ENCODE assay signal across 2 cellular contexts in genomic region chr17:79529661-79530081, GRCh38.
TF ChIP-seq lines count a peak whose summit lies in the region.

No MANE protein-coding gene starts in this region.

TF ChIP-seq in H1, 55 proteins besides CTCF, POLR2A, EP300 and RAD21 (continued from another document):
- no peak for TF ChIP-seq RNF2 (IDR thresholded peaks at IDR 0.05; ENCODE audit: borderline replicate concordance, low read depth, low read length, missing control alignments, poor library complexity, severe bottlenecking)
- TF ChIP-seq, protein P1, sequence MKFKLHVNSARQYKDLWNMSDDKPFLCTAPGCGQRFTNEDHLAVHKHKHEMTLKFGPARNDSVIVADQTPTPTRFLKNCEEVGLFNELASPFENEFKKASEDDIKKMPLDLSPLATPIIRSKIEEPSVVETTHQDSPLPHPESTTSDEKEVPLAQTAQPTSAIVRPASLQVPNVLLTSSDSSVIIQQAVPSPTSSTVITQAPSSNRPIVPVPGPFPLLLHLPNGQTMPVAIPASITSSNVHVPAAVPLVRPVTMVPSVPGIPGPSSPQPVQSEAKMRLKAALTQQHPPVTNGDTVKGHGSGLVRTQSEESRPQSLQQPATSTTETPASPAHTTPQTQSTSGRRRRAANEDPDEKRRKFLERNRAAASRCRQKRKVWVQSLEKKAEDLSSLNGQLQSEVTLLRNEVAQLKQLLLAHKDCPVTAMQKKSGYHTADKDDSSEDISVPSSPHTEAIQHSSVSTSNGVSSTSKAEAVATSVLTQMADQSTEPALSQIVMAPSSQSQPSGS (IDR thresholded peaks at IDR 0.05; ENCODE audit: low read length), result no peak
- TF ChIP-seq EGR1 (IDR thresholded peaks at IDR 0.05; ENCODE audit: borderline replicate concordance, low read depth, low read length), result no peak
- no peak for TF ChIP-seq GTF2F1 (IDR thresholded peaks at IDR 0.05; ENCODE audit: borderline replicate concordance, low read depth, low read length)

TF ChIP-seq in GM23338, 12 proteins besides CTCF, POLR2A, EP300 and RAD21 (continued from another document):
- TF ChIP-seq, protein P2, sequence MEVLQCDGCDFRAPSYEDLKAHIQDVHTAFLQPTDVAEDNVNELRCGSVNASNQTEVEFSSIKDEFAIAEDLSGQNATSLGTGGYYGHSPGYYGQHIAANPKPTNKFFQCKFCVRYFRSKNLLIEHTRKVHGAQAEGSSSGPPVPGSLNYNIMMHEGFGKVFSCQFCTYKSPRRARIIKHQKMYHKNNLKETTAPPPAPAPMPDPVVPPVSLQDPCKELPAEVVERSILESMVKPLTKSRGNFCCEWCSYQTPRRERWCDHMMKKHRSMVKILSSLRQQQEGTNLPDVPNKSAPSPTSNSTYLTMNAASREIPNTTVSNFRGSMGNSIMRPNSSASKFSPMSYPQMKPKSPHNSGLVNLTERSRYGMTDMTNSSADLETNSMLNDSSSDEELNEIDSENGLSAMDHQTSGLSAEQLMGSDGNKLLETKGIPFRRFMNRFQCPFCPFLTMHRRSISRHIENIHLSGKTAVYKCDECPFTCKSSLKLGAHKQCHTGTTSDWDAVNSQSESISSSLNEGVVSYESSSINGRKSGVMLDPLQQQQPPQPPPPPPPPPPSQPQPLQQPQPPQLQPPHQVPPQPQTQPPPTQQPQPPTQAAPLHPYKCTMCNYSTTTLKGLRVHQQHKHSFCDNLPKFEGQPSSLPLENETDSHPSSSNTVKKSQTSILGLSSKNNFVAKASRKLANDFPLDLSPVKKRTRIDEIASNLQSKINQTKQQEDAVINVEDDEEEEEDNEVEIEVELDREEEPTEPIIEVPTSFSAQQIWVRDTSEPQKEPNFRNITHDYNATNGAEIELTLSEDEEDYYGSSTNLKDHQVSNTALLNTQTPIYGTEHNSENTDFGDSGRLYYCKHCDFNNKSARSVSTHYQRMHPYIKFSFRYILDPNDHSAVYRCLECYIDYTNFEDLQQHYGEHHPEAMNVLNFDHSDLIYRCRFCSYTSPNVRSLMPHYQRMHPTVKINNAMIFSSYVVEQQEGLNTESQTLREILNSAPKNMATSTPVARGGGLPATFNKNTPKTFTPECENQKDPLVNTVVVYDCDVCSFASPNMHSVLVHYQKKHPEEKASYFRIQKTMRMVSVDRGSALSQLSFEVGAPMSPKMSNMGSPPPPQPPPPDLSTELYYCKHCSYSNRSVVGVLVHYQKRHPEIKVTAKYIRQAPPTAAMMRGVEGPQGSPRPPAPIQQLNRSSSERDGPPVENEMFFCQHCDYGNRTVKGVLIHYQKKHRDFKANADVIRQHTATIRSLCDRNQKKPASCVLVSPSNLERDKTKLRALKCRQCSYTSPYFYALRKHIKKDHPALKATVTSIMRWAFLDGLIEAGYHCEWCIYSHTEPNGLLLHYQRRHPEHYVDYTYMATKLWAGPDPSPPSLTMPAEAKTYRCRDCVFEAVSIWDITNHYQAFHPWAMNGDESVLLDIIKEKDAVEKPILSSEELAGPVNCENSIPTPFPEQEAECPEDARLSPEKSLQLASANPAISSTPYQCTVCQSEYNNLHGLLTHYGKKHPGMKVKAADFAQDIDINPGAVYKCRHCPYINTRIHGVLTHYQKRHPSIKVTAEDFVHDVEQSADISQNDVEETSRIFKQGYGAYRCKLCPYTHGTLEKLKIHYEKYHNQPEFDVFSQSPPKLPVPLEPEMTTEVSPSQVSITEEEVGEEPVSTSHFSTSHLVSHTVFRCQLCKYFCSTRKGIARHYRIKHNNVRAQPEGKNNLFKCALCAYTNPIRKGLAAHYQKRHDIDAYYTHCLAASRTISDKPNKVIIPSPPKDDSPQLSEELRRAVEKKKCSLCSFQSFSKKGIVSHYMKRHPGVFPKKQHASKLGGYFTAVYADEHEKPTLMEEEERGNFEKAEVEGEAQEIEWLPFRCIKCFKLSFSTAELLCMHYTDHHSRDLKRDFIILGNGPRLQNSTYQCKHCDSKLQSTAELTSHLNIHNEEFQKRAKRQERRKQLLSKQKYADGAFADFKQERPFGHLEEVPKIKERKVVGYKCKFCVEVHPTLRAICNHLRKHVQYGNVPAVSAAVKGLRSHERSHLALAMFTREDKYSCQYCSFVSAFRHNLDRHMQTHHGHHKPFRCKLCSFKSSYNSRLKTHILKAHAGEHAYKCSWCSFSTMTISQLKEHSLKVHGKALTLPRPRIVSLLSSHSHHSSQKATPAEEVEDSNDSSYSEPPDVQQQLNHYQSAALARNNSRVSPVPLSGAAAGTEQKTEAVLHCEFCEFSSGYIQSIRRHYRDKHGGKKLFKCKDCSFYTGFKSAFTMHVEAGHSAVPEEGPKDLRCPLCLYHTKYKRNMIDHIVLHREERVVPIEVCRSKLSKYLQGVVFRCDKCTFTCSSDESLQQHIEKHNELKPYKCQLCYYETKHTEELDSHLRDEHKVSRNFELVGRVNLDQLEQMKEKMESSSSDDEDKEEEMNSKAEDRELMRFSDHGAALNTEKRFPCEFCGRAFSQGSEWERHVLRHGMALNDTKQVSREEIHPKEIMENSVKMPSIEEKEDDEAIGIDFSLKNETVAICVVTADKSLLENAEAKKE (CRISPR knock-in tag; IDR thresholded peaks at IDR 0.05), result no peak
- TF ChIP-seq REST (IDR thresholded peaks at IDR 0.05; ENCODE audit: unreplicated experiment) (no peak), JUNB (IDR thresholded peaks at IDR 0.05; ENCODE audit: unreplicated experiment) (no peak), NANOG (IDR thresholded peaks at IDR 0.05; ENCODE audit: borderline replicate concordance) (no peak), EZH2phosphoT487 (IDR thresholded peaks at IDR 0.05; ENCODE audit: unreplicated experiment) (no peak), POLR2AphosphoS5 (IDR thresholded peaks at IDR 0.05; ENCODE audit: low read depth) (no peak), EZH2 (IDR thresholded peaks at IDR 0.05; ENCODE audit: low read depth, unreplicated experiment) (no peak), ETS1 (IDR thresholded peaks at IDR 0.05) (no peak)
